Comparison of ENCODE assay signal across 8 cellular contexts in the genomic region with DNA sequence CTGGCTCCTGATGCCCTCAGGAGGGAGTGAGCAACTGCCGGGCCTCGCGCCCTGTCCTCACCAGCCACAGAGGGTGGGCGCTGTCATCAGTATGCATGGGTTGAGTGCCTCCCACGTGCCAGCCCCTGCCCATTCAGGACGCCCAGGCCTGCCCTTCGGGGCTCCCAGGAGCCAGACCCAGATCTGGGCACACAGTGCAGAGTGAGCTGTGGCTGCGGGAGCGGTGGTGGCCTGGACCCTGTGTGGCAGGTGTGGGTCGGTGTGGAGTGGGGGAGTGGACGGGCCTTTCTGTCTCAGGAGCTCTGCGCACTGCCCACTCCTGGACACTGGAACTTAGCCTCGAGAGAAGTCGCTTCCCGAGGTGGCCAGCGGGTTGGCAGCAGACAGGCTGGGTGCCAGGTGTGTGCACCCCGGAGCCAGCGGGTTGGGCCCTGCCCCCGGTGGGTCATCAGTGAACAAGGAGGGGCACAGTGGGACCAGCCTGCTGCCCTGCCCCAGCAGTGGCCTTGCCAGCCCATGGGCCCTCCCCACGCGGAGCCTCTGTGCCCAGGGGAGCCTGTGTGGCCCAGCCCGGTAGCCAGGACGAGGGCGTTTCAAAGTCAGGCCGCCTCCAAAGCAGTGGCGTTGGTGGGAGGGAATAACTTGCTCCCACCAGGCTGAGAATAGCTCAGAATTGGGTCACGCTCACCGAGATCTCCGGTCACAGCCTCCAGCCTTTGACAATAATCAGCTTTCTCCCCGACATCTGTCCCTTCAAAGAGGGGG. TPM values are rescaled to one million over a fixed set of nuclear protein-coding genes. Genes with fewer than 3 reads are reported as not detected.
DNase-seq lines count a peak whose midpoint lies in the region; ATAC-seq, FAIRE-seq and TF ChIP-seq lines count a peak whose summit lies in the region.
"Had no signal": no experiment of that assay in that cellular context is flagged by ENCODE, and none has a peak within 500 bp of the region (broad histone marks: within the 10 kb centered on the region; RNA-seq: fewer than 3 reads in every experiment).

No MANE protein-coding gene starts in this region.

- intact Hi-C loops in heart left ventricle (cut with DNase I) = no loop called here

- H3K4me3 ChIP-seq in RWPE2 (ENCODE audit: severe bottlenecking) = no peak overlapping the region
- no peak overlapping the region for H3K4me3 ChIP-seq in heart left ventricle
- no peak overlapping the region for H3K4me3 ChIP-seq in SJCRH30

- FAIRE-seq in GM12891 (lab: Jason Lieb, UNC) = no peak
- FAIRE-seq: bronchial epithelial cell had no signal

- ATAC-seq in RWPE2 (ENCODE audit: low read depth) (no peak), heart left ventricle (peak; percentile 32 to 56 (median 43)), GM19463 (IDR thresholded peaks at IDR 0.05; ENCODE audit: unreplicated experiment) (no peak)

- TF ChIP-seq POLR2A in heart left ventricle (IDR thresholded peaks at IDR 0.05) (no peak), GM12891 (IDR thresholded peaks at IDR 0.05; ENCODE audit: low read depth, low read length) (no peak)

- H3K36me3 ChIP-seq in RWPE2 (ENCODE audit: low read depth) (no peaks in the 10 kb centered on the region), heart left ventricle (peaks cover 0 to 21% (median 0%) of the 10 kb centered on the region in 9 donors), SJCRH30 (0 out of 2 replicates have a peak, but pooled peaks cover 2% of the 10 kb centered on the region)

- H3K9me3 ChIP-seq in RWPE2 (ENCODE audit: severe bottlenecking) = no peaks in the 10 kb centered on the region
- no peaks in the 10 kb centered on the region for H3K9me3 ChIP-seq in heart left ventricle
- H3K9me3 ChIP-seq in SJCRH30 (replicated peaks) = no peaks in the 10 kb centered on the region

- H3K27me3 ChIP-seq in RWPE2 (ENCODE audit: insufficient read depth, poor library complexity, severe bottlenecking) = no peaks in the 10 kb centered on the region
- no peaks in the 10 kb centered on the region for H3K27me3 ChIP-seq in heart left ventricle
- no peaks in the 10 kb centered on the region for H3K27me3 ChIP-seq in SJCRH30

- no peak for DNase-seq in RWPE2 (ENCODE audit: low spot score)
- DNase-seq in heart left ventricle = peak in 2 of 5 donors; percentile 66 to 69
- peak in 10 of 49 donors; percentile 34 to 86 (median 59) for DNase-seq in substantia nigra (lab: John Stamatoyannopoulos, UW)
- DNase-seq in GM12891 (ENCODE audit: insufficient read length, low spot score) = no peak
- no peak for DNase-seq in SJCRH30
- DNase-seq: foreskin fibroblast had no signal

- H3K27ac ChIP-seq in RWPE2 (ENCODE audit: poor library complexity, severe bottlenecking) (peak overlapping the region; percentile 94), heart left ventricle (peak overlapping the region; percentile 20 to 91 (median 76)), substantia nigra (ENCODE audit: low read depth, low read length, poor library complexity, severe bottlenecking) (peak overlapping the region; percentile 74), SJCRH30 (no peak overlapping the region)

- 36 to 51% (median 38%) methylated on average over 15 to 30 of the region's 30 CpGs for WGBS in heart left ventricle, 4 donors

- peaks cover 29% of the 10 kb centered on the region for H3K4me1 ChIP-seq in RWPE2 (ENCODE audit: insufficient read depth, poor library complexity, severe bottlenecking)
- peaks cover 0 to 61% (median 50%) of the 10 kb centered on the region in 12 donors for H3K4me1 ChIP-seq in heart left ventricle
- H3K4me1 ChIP-seq in SJCRH30 = peaks cover 41% of the 10 kb centered on the region

- TF ChIP-seq CTCF in RWPE2 (IDR thresholded peaks at IDR 0.05; ENCODE audit: poor library complexity, severe bottlenecking) (no peak), heart left ventricle (IDR thresholded peaks at IDR 0.05) (no peak)

TF ChIP-seq in GM12891, 5 proteins besides CTCF, POLR2A, EP300 and RAD21:
- no peak for TF ChIP-seq SPI1 (IDR thresholded peaks at IDR 0.05; ENCODE audit: low read depth, low read length)
- TF ChIP-seq POLR2AphosphoS5 (IDR thresholded peaks at IDR 0.05; ENCODE audit: low read depth, low read length) = no peak
- TF ChIP-seq TAF1 (IDR thresholded peaks at IDR 0.05; ENCODE audit: low read depth, low read length) = no peak
- TF ChIP-seq POU2F2 (IDR thresholded peaks at IDR 0.05; ENCODE audit: low read depth, low read length) = no peak
- no peak for TF ChIP-seq PAX5 (IDR thresholded peaks at IDR 0.05; ENCODE audit: insufficient read depth, low read length, severe bottlenecking)

RNA-seq across cellular contexts. Expression of a gene that starts 9.5 kb away (rescaled TPM):
- total RNA-seq in heart left ventricle = 1 to 10 TPM; 3.2 to 7.1 (median 5.1) TPM
- polyA plus RNA-seq in heart left ventricle = 10 to 100 TPM in 1 of 2 donors, 1 to 10 TPM in 1; 5.8 to 15.9 TPM
- 5.1 TPM for polyA plus RNA-seq in GM12891 (2012; ENCODE audit: low read depth, missing spikeins)
- total RNA-seq in SJCRH30 (2014; rRNA removed; shearing (Covaris generic)) = 18.1 and 18.7 TPM in 2 replicates

RNA-seq across cellular contexts. Expression of a gene that starts 15.8 kb away (rescaled TPM):
- 1,000 to 10,000 TPM in 2 of 9 donors, 100 to 1,000 TPM in 7; 203 to 1,105 (median 462) TPM for total RNA-seq in heart left ventricle
- polyA plus RNA-seq in heart left ventricle = 1,000 to 10,000 TPM in 1 of 2 donors, 100 to 1,000 TPM in 1; 529 to 1,103 TPM
- polyA plus RNA-seq in GM12891 (2012; ENCODE audit: low read depth, missing spikeins) = 44.2 TPM
- 66.4 and 84.4 TPM in 2 replicates for total RNA-seq in SJCRH30 (2014; rRNA removed; shearing (Covaris generic))

RNA-seq across cellular contexts. Expression of a gene that starts 24.0 kb away (rescaled TPM):
- total RNA-seq in heart left ventricle = 10 to 100 TPM; 15.0 to 22.8 (median 17.0) TPM
- polyA plus RNA-seq in heart left ventricle = 10 to 100 TPM in 1 of 2 donors, 1 to 10 TPM in 1; 4.8 to 19.1 TPM
- 9.3 TPM for polyA plus RNA-seq in GM12891 (2012; ENCODE audit: low read depth, missing spikeins)
- 43.7 and 45.9 TPM in 2 replicates for total RNA-seq in SJCRH30 (2014; rRNA removed; shearing (Covaris generic))

RNA-seq across cellular contexts. Expression of a gene that starts 24.3 kb away (rescaled TPM):
- 10 to 100 TPM; 30.6 to 66.5 (median 41.9) TPM for total RNA-seq in heart left ventricle
- 100 to 1,000 TPM in 1 of 2 donors, 10 to 100 TPM in 1; 47.5 to 109 TPM for polyA plus RNA-seq in heart left ventricle
- 50.7 TPM for polyA plus RNA-seq in GM12891 (2012; ENCODE audit: low read depth, missing spikeins)
- 43.0 and 47.2 TPM in 2 replicates for total RNA-seq in SJCRH30 (2014; rRNA removed; shearing (Covaris generic))

Comparison
In these comparisons a context has a peak if more than half of its experiments do, and no peak if none do; other contexts are left out.
1. ATAC-seq: peak in heart left ventricle (4 of 4); none in RWPE2 (single experiment) and GM19463 (single experiment).